Comparison of ENCODE assay signal across 17 cellular contexts in the genomic region with DNA sequence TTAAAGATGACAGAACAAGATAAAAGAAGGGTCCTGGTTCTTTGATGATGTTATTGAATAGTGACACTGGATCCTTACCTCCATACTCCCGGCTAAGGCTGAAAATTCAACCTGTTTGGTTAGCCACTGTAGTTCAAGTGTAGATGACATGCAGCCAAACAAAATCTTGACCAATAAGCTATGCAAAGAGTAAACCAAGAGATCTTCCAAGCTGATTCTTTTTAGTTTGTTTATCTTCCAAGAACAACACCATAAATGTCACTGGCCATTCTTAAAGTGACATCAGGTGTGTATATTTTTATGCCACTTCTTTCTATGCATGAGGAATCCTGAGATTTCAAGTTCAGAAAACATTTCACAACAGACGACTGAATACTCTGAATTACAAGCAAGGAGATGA.
DNase-seq lines count a peak whose midpoint lies in the region; ATAC-seq and TF ChIP-seq lines count a peak whose summit lies in the region.
"Had no signal": no experiment of that assay in that cellular context is flagged by ENCODE, and none has a peak within 500 bp of the region (broad histone marks: within the 10 kb centered on the region; RNA-seq: fewer than 3 reads in every experiment).

No MANE protein-coding gene starts in this region.

- H3K4me2 ChIP-seq in smooth muscle cell, result no peak overlapping the region
- H3K4me2 ChIP-seq: BLaER1 had no signal

- no peaks in the 10 kb centered on the region for H4K20me1 ChIP-seq in smooth muscle cell (ENCODE audit: low read depth)
- H4K20me1 ChIP-seq: BLaER1 had no signal

- ATAC-seq in foreskin keratinocyte, result no peak
- ATAC-seq in activated naive CD8-positive, alpha-beta T cell treated with anti-CD3 and anti-CD28 coated beads, Interleukin-2, amount 50 U/mL, for 24 hours, result no peak
- ATAC-seq: GM12878 had no signal

- H3K27ac Mint-ChIP-seq in Calu3 (ENCODE audit: unreplicated experiment) (peak overlapping the region; percentile 27), mesothelial cell of epicardium (no peak overlapping the region)
- H3K27ac Mint-ChIP-seq in activated naive CD8-positive, alpha-beta T cell treated with anti-CD3 and anti-CD28 coated beads, Interleukin-2, amount 50 U/mL, for 24 hours, result no peak overlapping the region
- H3K27ac Mint-ChIP-seq: CD14-positive monocyte; CD4-positive, alpha-beta memory T cell; H9 had no signal

- WGBS in smooth muscle cell (ENCODE audit: low lambda C conversion rate), result 98% methylated on average over 2 of the region's 2 CpGs

- no peak overlapping the region for H2AFZ ChIP-seq in smooth muscle cell (ENCODE audit: low read depth)

- H3K27me3 ChIP-seq in foreskin keratinocyte (no peaks in the 10 kb centered on the region), smooth muscle cell (ENCODE audit: low read depth) (no peaks in the 10 kb centered on the region)
- H3K27me3 ChIP-seq: BLaER1 had no signal

- H3K36me3 ChIP-seq in smooth muscle cell (ENCODE audit: low read depth), result no peaks in the 10 kb centered on the region
- H3K36me3 ChIP-seq: BLaER1 had no signal

- CTCF ChIA-PET in Calu3 (lab: Charles Lee), result no interaction called here

- no peaks in the 10 kb centered on the region for H3K27me3 Mint-ChIP-seq in Calu3 (ENCODE audit: unreplicated experiment)
- H3K27me3 Mint-ChIP-seq in mesothelial cell of epicardium (ENCODE audit: low read depth), result no peaks in the 10 kb centered on the region
- peaks cover 9% of the 10 kb centered on the region for H3K27me3 Mint-ChIP-seq in activated naive CD8-positive, alpha-beta T cell treated with anti-CD3 and anti-CD28 coated beads, Interleukin-2, amount 50 U/mL, for 24 hours

- DNase-seq in Calu3 (no peak), LNCaP clone FGC (ENCODE audit: low read depth) (peak; percentile 87), foreskin keratinocyte (no peak), smooth muscle cell (lab: John Stamatoyannopoulos, UW; ENCODE audit: unreplicated experiment) (no peak), mesothelial cell of epicardium (ENCODE audit: low spot score in 2 of 2, unreplicated experiment in 2 of 2) (no peak), amygdala (lab: John Stamatoyannopoulos, UW) (no peak)
- no peak for DNase-seq in activated naive CD8-positive, alpha-beta T cell treated with anti-CD3 and anti-CD28 coated beads, Interleukin-2, amount 50 U/mL, for 24 hours
- DNase-seq: 8988T; CD4-positive, alpha-beta memory T cell; DMS 273 treated with DMSO at 0.1 percent for 48 hours; DMS53; DND-41; EL; H9 had no signal

- no peak overlapping the region for H3K4me3 ChIP-seq in LNCaP clone FGC (ENCODE audit: low read depth, low read length)
- no peak overlapping the region for H3K4me3 ChIP-seq in smooth muscle cell
- H3K4me3 ChIP-seq: BLaER1, GM12878 had no signal

- no peak overlapping the region for H3K9ac ChIP-seq in smooth muscle cell (ENCODE audit: low read depth)
- H3K9ac ChIP-seq: BLaER1 had no signal

- peak overlapping the region; percentile 98 for H3K27ac ChIP-seq in foreskin keratinocyte
- H3K27ac ChIP-seq in smooth muscle cell (ENCODE audit: low read depth), result peak overlapping the region; percentile 84
- H3K27ac ChIP-seq: BLaER1 had no signal

- no TSS peak for BruUV-seq in Calu3 (replicated peaks; lab: Mats Ljungman, UMichigan)

- H3K4me1 ChIP-seq in foreskin keratinocyte (peaks cover 74% of the 10 kb centered on the region), smooth muscle cell (ENCODE audit: low read depth) (peaks cover 11% of the 10 kb centered on the region)
- H3K4me1 ChIP-seq: BLaER1 had no signal

- H3K4me1 Mint-ChIP-seq in Calu3 (ENCODE audit: low read depth, unreplicated experiment), result peaks cover 47% of the 10 kb centered on the region
- peaks cover 2% of the 10 kb centered on the region for H3K4me1 Mint-ChIP-seq in mesothelial cell of epicardium
- no peaks in the 10 kb centered on the region for H3K4me1 Mint-ChIP-seq in activated naive CD8-positive, alpha-beta T cell treated with anti-CD3 and anti-CD28 coated beads, Interleukin-2, amount 50 U/mL, for 24 hours
- H3K4me1 Mint-ChIP-seq: CD4-positive, alpha-beta memory T cell; H9 had no signal

- intact Hi-C loops in Calu3 (cut with micrococcal nuclease; ENCODE audit: unreplicated experiment), result no loop called here

- no peaks in the 10 kb centered on the region for H3K79me2 ChIP-seq in smooth muscle cell (ENCODE audit: low read depth)

- H3F3A ChIP-seq in smooth muscle cell (ENCODE audit: low read depth), result no peaks in the 10 kb centered on the region

- H3K9me3 ChIP-seq in smooth muscle cell (replicated peaks; ENCODE audit: low read depth), result no peaks in the 10 kb centered on the region
- H3K9me3 ChIP-seq: BLaER1 had no signal

- H3K9me3 Mint-ChIP-seq in Calu3 (ENCODE audit: low read depth, unreplicated experiment) (no peaks in the 10 kb centered on the region), mesothelial cell of epicardium (peaks cover 10% of the 10 kb centered on the region)
- H3K9me3 Mint-ChIP-seq in activated naive CD8-positive, alpha-beta T cell treated with anti-CD3 and anti-CD28 coated beads, Interleukin-2, amount 50 U/mL, for 24 hours, result no peaks in the 10 kb centered on the region

- TF ChIP-seq CTCF in Calu3 (IDR thresholded peaks at IDR 0.05; ENCODE audit: unreplicated experiment) (no peak), LNCaP clone FGC (IDR thresholded peaks at IDR 0.05; ENCODE audit: control insufficient read depth, extremely low read depth, insufficient read depth) (no peak), foreskin keratinocyte (conservative IDR thresholded peaks at IDR 0.05) (no peak), smooth muscle cell (IDR thresholded peaks at IDR 0.05; ENCODE audit: borderline replicate concordance, insufficient read depth, poor library complexity, severe bottlenecking) (no peak), mesothelial cell of epicardium (IDR thresholded peaks at IDR 0.05; ENCODE audit: unreplicated experiment) (no peak)

- H3K4me3 Mint-ChIP-seq in Calu3 (ENCODE audit: low read depth, unreplicated experiment), result no peak overlapping the region
- no peak overlapping the region for H3K4me3 Mint-ChIP-seq in mesothelial cell of epicardium
- H3K4me3 Mint-ChIP-seq in activated naive CD8-positive, alpha-beta T cell treated with anti-CD3 and anti-CD28 coated beads, Interleukin-2, amount 50 U/mL, for 24 hours, result no peak overlapping the region
- H3K4me3 Mint-ChIP-seq: CD14-positive monocyte; CD4-positive, alpha-beta memory T cell; H9 had no signal

- H3K36me3 Mint-ChIP-seq in Calu3 (ENCODE audit: insufficient read depth, unreplicated experiment) (peaks cover 14% of the 10 kb centered on the region), mesothelial cell of epicardium (no peaks in the 10 kb centered on the region)
- no peaks in the 10 kb centered on the region for H3K36me3 Mint-ChIP-seq in activated naive CD8-positive, alpha-beta T cell treated with anti-CD3 and anti-CD28 coated beads, Interleukin-2, amount 50 U/mL, for 24 hours (ENCODE audit: low read depth)
- H3K36me3 Mint-ChIP-seq: CD14-positive monocyte; CD4-positive, alpha-beta memory T cell had no signal
